In the genomic region with DNA sequence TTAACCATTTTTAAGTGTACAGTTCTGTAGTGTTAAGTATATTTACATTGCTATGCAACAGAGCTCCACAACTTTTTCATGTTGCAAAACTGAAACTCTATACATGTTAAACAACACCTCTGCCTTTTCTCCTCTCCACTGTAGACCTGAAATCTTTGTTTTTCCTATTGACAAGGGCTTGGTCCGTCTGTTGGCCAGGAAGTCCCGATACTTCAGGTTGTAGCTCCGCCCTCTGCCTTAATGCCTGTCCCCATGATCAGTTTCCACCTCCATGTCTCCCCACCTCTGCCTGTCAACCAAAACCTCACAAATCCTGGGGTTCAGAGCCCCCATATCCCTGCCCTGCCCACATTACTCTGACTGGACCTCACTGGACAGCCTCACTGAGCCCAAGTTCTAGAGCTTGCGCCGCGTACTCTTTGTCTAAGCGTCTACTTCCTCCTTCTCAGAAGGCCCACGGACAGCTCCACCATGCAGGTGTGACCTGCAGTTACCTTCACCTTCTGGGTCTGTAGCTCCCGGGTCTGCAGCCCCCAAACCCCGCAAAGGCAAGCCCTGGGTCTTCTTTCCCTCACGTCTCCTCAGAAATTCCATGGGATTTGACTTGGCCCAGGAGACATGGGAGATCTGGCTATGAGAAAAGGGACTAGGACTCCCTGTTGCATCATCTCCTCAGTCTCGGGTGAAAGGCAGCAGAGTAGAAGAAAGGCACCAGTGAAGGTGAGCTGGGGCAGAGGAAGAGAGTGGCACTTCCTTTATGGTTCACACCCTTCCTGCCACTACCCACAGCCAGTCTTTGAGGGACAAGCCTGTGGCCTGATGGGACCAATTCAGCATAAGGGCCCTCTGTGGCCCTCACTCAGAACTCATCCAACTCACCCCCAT, we compare ENCODE assay signal across 13 cellular contexts. TPM values are rescaled to one million over a fixed set of nuclear protein-coding genes. Genes with fewer than 3 reads are reported as not detected.
DNase-seq lines count a peak whose midpoint lies in the region; ATAC-seq and FAIRE-seq lines count a peak whose summit lies in the region.
"Had no signal": no experiment of that assay in that cellular context is flagged by ENCODE, and none has a peak within 500 bp of the region (broad histone marks: within the 10 kb centered on the region; RNA-seq: fewer than 3 reads in every experiment).

No MANE protein-coding gene starts in this region.

- H3K4me3 Mint-ChIP-seq in activated T-helper 2 cell treated with anti-CD3 and anti-CD28 coated beads, Interferon-gamma antibody, Interleukin-2, Interleukin-4, amounts not matched to agents 10 μg/mL and 5 μg/mL and 100 μg/mL, durations not matched to agents 14 hours and 24 hours and 36 hours (ENCODE audit: low read depth): peak overlapping the region; percentile 70
- H3K4me3 Mint-ChIP-seq in naive thymus-derived CD8-positive, alpha-beta T cell: peak overlapping the region; percentile 77 to 95 (median 88)

- peak; percentile 72 for FAIRE-seq in GM19239 (lab: Jason Lieb, UNC)
- FAIRE-seq: TTC549 had no signal

- H3K27ac Mint-ChIP-seq in activated T-helper 2 cell treated with anti-CD3 and anti-CD28 coated beads, Interferon-gamma antibody, Interleukin-2, Interleukin-4, amounts not matched to agents 10 μg/mL and 5 μg/mL and 100 μg/mL, durations not matched to agents 14 hours and 24 hours and 36 hours: peak overlapping the region; percentile 68
- peak overlapping the region; percentile 94 to 100 (median 97) for H3K27ac Mint-ChIP-seq in naive thymus-derived CD8-positive, alpha-beta T cell

- H3K9ac ChIP-seq in BLaER1: no peak overlapping the region

- H3K9me3 ChIP-seq in BLaER1 (peaks cover 11% of the 10 kb centered on the region), HAP-1 (no peaks in the 10 kb centered on the region)
- H3K9me3 ChIP-seq: ascending aorta had no signal

- no peaks in the 10 kb centered on the region for H3K27me3 ChIP-seq in BLaER1
- H3K27me3 ChIP-seq in HAP-1 (ENCODE audit: low read depth): no peaks in the 10 kb centered on the region
- H3K27me3 ChIP-seq: ascending aorta had no signal

- intact Hi-C loops in activated T-helper 2 cell treated with anti-CD3 and anti-CD28 coated beads, Interferon-gamma antibody, Interleukin-2, Interleukin-4, amounts not matched to agents 10 μg/mL and 5 μg/mL and 100 μg/mL, durations not matched to agents 14 hours and 24 hours and 36 hours (cut with micrococcal nuclease): no loop called here

- no peaks in the 10 kb centered on the region for H4K20me1 ChIP-seq in BLaER1

- POLR2A ChIA-PET in naive thymus-derived CD8-positive, alpha-beta T cell (lab: Charles Lee): interaction anchor here (1.1 to 2.2 kb wide), 6 partner anchors 8 to 46 kb away, joined by 3 to 13 read pairs (median 5); partner anchors contain the start of genes CLTA and GLIPR2

- H3K36me3 ChIP-seq in BLaER1 (peaks cover 31% of the 10 kb centered on the region), HAP-1 (replicated peaks) (no peaks in the 10 kb centered on the region)
- H3K36me3 ChIP-seq: ascending aorta had no signal

- H3K4me1 ChIP-seq in BLaER1 (peaks cover 78% of the 10 kb centered on the region), HAP-1 (no peaks in the 10 kb centered on the region)

- peak; percentile 33 to 61 for ATAC-seq in naive thymus-derived CD8-positive, alpha-beta T cell
- ATAC-seq in GM18909 (IDR thresholded peaks at IDR 0.05; ENCODE audit: poor library complexity, unreplicated experiment): no peak

- H3K4me2 ChIP-seq in BLaER1: peak overlapping the region; percentile 41

- H3K27me3 Mint-ChIP-seq in activated T-helper 2 cell treated with anti-CD3 and anti-CD28 coated beads, Interferon-gamma antibody, Interleukin-2, Interleukin-4, amounts not matched to agents 10 μg/mL and 5 μg/mL and 100 μg/mL, durations not matched to agents 14 hours and 24 hours and 36 hours (ENCODE audit: low read depth): no peaks in the 10 kb centered on the region
- no peaks in the 10 kb centered on the region for H3K27me3 Mint-ChIP-seq in naive thymus-derived CD8-positive, alpha-beta T cell

- DNase-seq in GM19239 (ENCODE audit: insufficient read length, low spot score): no peak
- DNase-seq in activated T-helper 2 cell treated with anti-CD3 and anti-CD28 coated beads, Interferon-gamma antibody, Interleukin-2, Interleukin-4, amounts not matched to agents 10 μg/mL and 5 μg/mL and 100 μg/mL, durations not matched to agents 14 hours and 24 hours and 36 hours (ENCODE audit: low spot score): no peak
- DNase-seq in naive thymus-derived CD8-positive, alpha-beta T cell: no peak
- no peak for DNase-seq in DMS114 treated with DMSO at 0.1 percent for 48 hours (lab: John Stamatoyannopoulos, UW; ENCODE audit: unreplicated experiment)
- DNase-seq in HAP-1 (ENCODE audit: low spot score in 2 of 2): no peak
- DNase-seq in midbrain (lab: John Stamatoyannopoulos, UW): no peak
- DNase-seq: H7, islet precursor cell, NCI-H1105 had no signal

- H3K27ac ChIP-seq in BLaER1: peak overlapping the region; percentile 85

- H3K4me3 ChIP-seq in BLaER1 (no peak overlapping the region), HAP-1 (no peak overlapping the region)
- H3K4me3 ChIP-seq: ascending aorta had no signal

- H3K4me1 Mint-ChIP-seq in activated T-helper 2 cell treated with anti-CD3 and anti-CD28 coated beads, Interferon-gamma antibody, Interleukin-2, Interleukin-4, amounts not matched to agents 10 μg/mL and 5 μg/mL and 100 μg/mL, durations not matched to agents 14 hours and 24 hours and 36 hours (ENCODE audit: low read depth): peaks cover 82% of the 10 kb centered on the region
- H3K4me1 Mint-ChIP-seq in naive thymus-derived CD8-positive, alpha-beta T cell: peaks cover 59 to 96% (median 92%) of the 10 kb centered on the region in 4 donors

- H3K9me3 Mint-ChIP-seq in activated T-helper 2 cell treated with anti-CD3 and anti-CD28 coated beads, Interferon-gamma antibody, Interleukin-2, Interleukin-4, amounts not matched to agents 10 μg/mL and 5 μg/mL and 100 μg/mL, durations not matched to agents 14 hours and 24 hours and 36 hours: peaks cover 18% of the 10 kb centered on the region
- H3K9me3 Mint-ChIP-seq in naive thymus-derived CD8-positive, alpha-beta T cell: peaks cover 0 to 19% (median 12%) of the 10 kb centered on the region in 9 donors

- in situ Hi-C loops in HAP-1 (cut with MboI; ENCODE audit: low sequenced_read_pairs): no loop called here

- H3K36me3 Mint-ChIP-seq in activated T-helper 2 cell treated with anti-CD3 and anti-CD28 coated beads, Interferon-gamma antibody, Interleukin-2, Interleukin-4, amounts not matched to agents 10 μg/mL and 5 μg/mL and 100 μg/mL, durations not matched to agents 14 hours and 24 hours and 36 hours (ENCODE audit: low read depth): peaks cover 54% of the 10 kb centered on the region
- peaks cover 11 to 20% (median 14%) of the 10 kb centered on the region in 3 donors for H3K36me3 Mint-ChIP-seq in naive thymus-derived CD8-positive, alpha-beta T cell

RNA-seq across cellular contexts. Expression of gene GLIPR2, which starts 8.0 kb away (rescaled TPM):
- total RNA-seq in activated T-helper 2 cell treated with anti-CD3 and anti-CD28 coated beads, Interferon-gamma antibody, Interleukin-2, Interleukin-4, amounts not matched to agents 10 μg/mL and 5 μg/mL and 100 μg/mL, durations not matched to agents 14 hours and 24 hours and 36 hours: 28.8 and 30.1 TPM in 2 replicates
- total RNA-seq in naive thymus-derived CD8-positive, alpha-beta T cell: 1 to 10 TPM; 7.0 to 7.6 TPM
- 10 to 100 TPM; 43.2 to 78.9 (median 55.3) TPM for polyA plus RNA-seq in naive thymus-derived CD8-positive, alpha-beta T cell

RNA-seq across cellular contexts. Expression of gene CCIN, which starts 24.6 kb away (rescaled TPM):
- not detected in 2 replicates for total RNA-seq in activated T-helper 2 cell treated with anti-CD3 and anti-CD28 coated beads, Interferon-gamma antibody, Interleukin-2, Interleukin-4, amounts not matched to agents 10 μg/mL and 5 μg/mL and 100 μg/mL, durations not matched to agents 14 hours and 24 hours and 36 hours
- total RNA-seq in naive thymus-derived CD8-positive, alpha-beta T cell: under 1 TPM in 1 of 2 experiments, not detected in 1; 0.19 TPM
- polyA plus RNA-seq in naive thymus-derived CD8-positive, alpha-beta T cell: under 1 TPM in 1 of 3 donors, not detected in 2; 0.09 TPM
- total RNA-seq: ascending aorta had no signal

RNA-seq across cellular contexts. Expression of gene CLTA, which starts 46.2 kb away (rescaled TPM):
- total RNA-seq in activated T-helper 2 cell treated with anti-CD3 and anti-CD28 coated beads, Interferon-gamma antibody, Interleukin-2, Interleukin-4, amounts not matched to agents 10 μg/mL and 5 μg/mL and 100 μg/mL, durations not matched to agents 14 hours and 24 hours and 36 hours: 160 and 161 TPM in 2 replicates
- total RNA-seq in naive thymus-derived CD8-positive, alpha-beta T cell: 10 to 100 TPM; 56.7 to 59.0 TPM
- 10 to 100 TPM; 60.8 to 84.5 (median 71.0) TPM for polyA plus RNA-seq in naive thymus-derived CD8-positive, alpha-beta T cell
